36 cellular contexts compared by ENCODE assay signal in genomic region chr2:73250872-73251846, GRCh38. TPM values are rescaled to one million over a fixed set of nuclear protein-coding genes. Genes with fewer than 3 reads are reported as not detected.
DNase-seq lines count a peak whose midpoint lies in the region; ATAC-seq, FAIRE-seq and TF ChIP-seq lines count a peak whose summit lies in the region.
"Had no signal": no experiment of that assay in that cellular context is flagged by ENCODE, and none has a peak within 500 bp of the region (broad histone marks: within the 10 kb centered on the region; RNA-seq: fewer than 3 reads in every experiment).

No MANE protein-coding gene starts in this region.

- TF ChIP-seq CTCF in osteoblast (IDR thresholded peaks at IDR 0.05; ENCODE audit: extremely low read depth, low read depth, low read length) = no peak
- no peak for TF ChIP-seq CTCF in omental fat pad (IDR thresholded peaks at IDR 0.05)

- peak overlapping the region; percentile 36 for H3K27ac Mint-ChIP-seq in activated T-helper 17 cell treated with anti-CD3 and anti-CD28 coated beads, Interleukin-2, amount 50 U/mL, for 72 hours
- H3K27ac Mint-ChIP-seq: activated T-cell treated with anti-CD3 and anti-CD28 coated beads, Interleukin-2, amount 50 U/mL, for 72 hours had no signal

- no peaks in the 10 kb centered on the region for H3K4me1 ChIP-seq in osteoblast (ENCODE audit: insufficient read depth, low read length)
- H3K4me1 ChIP-seq: A549, colonic mucosa, esophagus muscularis mucosa, HAP-1, stomach, thyroid gland had no signal

- H3K36me3 ChIP-seq in osteoblast (ENCODE audit: insufficient read depth, low read length) = peaks cover 78% of the 10 kb centered on the region

- peaks cover 31% of the 10 kb centered on the region for H4K20me1 ChIP-seq in osteoblast (ENCODE audit: insufficient read depth, low read length)

- H3K4me3 Mint-ChIP-seq in activated T-helper 17 cell treated with anti-CD3 and anti-CD28 coated beads, Interleukin-2, amount 50 U/mL, for 72 hours = no peak overlapping the region
- H3K4me3 Mint-ChIP-seq: activated naive CD4-positive, alpha-beta T cell treated with anti-CD3 and anti-CD28 coated beads, Interleukin-2, amount 10 ng/mL, durations not matched to agents 7 days and 5 days; activated T-cell treated with anti-CD3 and anti-CD28 coated beads, Interleukin-2, amount 50 U/mL, for 72 hours; CD8-positive, alpha-beta memory T cell; neural crest cell; T-helper 17 cell had no signal

- H3K27me3 ChIP-seq in osteoblast (ENCODE audit: insufficient read depth, low read length) = no peaks in the 10 kb centered on the region
- H3K27me3 ChIP-seq: colonic mucosa, esophagus muscularis mucosa, foreskin keratinocyte, MG63, stomach, thyroid gland had no signal

- no peak for ATAC-seq in activated T-helper 17 cell treated with anti-CD3 and anti-CD28 coated beads, Interleukin-2, amount 50 U/mL, for 72 hours (replicated peaks)
- no peak for ATAC-seq in omental fat pad (ENCODE audit: low FRiP score)
- ATAC-seq: A549; activated T-cell treated with anti-CD3 and anti-CD28 coated beads, Interleukin-2, amount 50 U/mL, for 72 hours; foreskin keratinocyte; mucosa of descending colon; Right ventricle myocardium inferior; SK-N-SH treated with all-trans-retinoic acid at 6 μM for 48 hours; T-helper 17 cell had no signal

- H3K27me3 Mint-ChIP-seq in activated T-helper 17 cell treated with anti-CD3 and anti-CD28 coated beads, Interleukin-2, amount 50 U/mL, for 72 hours = no peaks in the 10 kb centered on the region
- H3K27me3 Mint-ChIP-seq: activated naive CD4-positive, alpha-beta T cell treated with anti-CD3 and anti-CD28 coated beads, Interleukin-2, amount 10 ng/mL, durations not matched to agents 7 days and 5 days; T-helper 17 cell had no signal

- H3K36me3 Mint-ChIP-seq in activated T-helper 17 cell treated with anti-CD3 and anti-CD28 coated beads, Interleukin-2, amount 50 U/mL, for 72 hours (ENCODE audit: low read depth) = peaks cover 93% of the 10 kb centered on the region

- FAIRE-seq in HTR-8/SVneo (lab: Jason Lieb, UNC) = no peak
- FAIRE-seq: A549, GM18507 had no signal

- H3K4me1 Mint-ChIP-seq in activated T-helper 17 cell treated with anti-CD3 and anti-CD28 coated beads, Interleukin-2, amount 50 U/mL, for 72 hours = peaks cover 4% of the 10 kb centered on the region
- H3K4me1 Mint-ChIP-seq: activated naive CD4-positive, alpha-beta T cell treated with anti-CD3 and anti-CD28 coated beads, Interleukin-2, amount 10 ng/mL, durations not matched to agents 7 days and 5 days; neural crest cell had no signal

- peaks cover 8% of the 10 kb centered on the region for H3K79me2 ChIP-seq in osteoblast (ENCODE audit: insufficient read depth, low read length)

- H3K9me3 ChIP-seq in osteoblast (ENCODE audit: low read depth, low read length) = no peaks in the 10 kb centered on the region
- H3K9me3 ChIP-seq: A549, colonic mucosa, esophagus muscularis mucosa, HAP-1, MG63, mucosa of descending colon, prostate gland, stomach, thyroid gland had no signal

- H2AFZ ChIP-seq in osteoblast (ENCODE audit: low read length) = no peak overlapping the region
- H2AFZ ChIP-seq: PC-9 had no signal

- H3K27ac ChIP-seq in osteoblast (ENCODE audit: low read depth, low read length) = no peak overlapping the region
- H3K27ac ChIP-seq: A549, colonic mucosa, esophagus muscularis mucosa, foreskin keratinocyte, PC-9, prostate gland, stomach, thyroid gland had no signal

- peak; percentile 77 for DNase-seq in NCI-H82 (lab: John Stamatoyannopoulos, UW)
- DNase-seq in NCI-H82 treated with DMSO at 0.1 percent for 48 hours (lab: John Stamatoyannopoulos, UW; ENCODE audit: unreplicated experiment) = no peak
- peak; percentile 82 for DNase-seq in D341Med (ENCODE audit: low spot score)
- DNase-seq in osteoblast (ENCODE audit: insufficient read length, low spot score, missing footprints) = peak; percentile 31
- DNase-seq in stimulated activated CD8-positive, alpha-beta memory T cell treated with anti-CD3 and anti-CD28 coated beads, Interleukin-4, amount 100 ng/mL, for 48 hours = no peak
- DNase-seq in omental fat pad (ENCODE audit: low spot score) = no peak
- no peak for DNase-seq in HTR-8/SVneo (ENCODE audit: insufficient read length, low spot score)
- DNase-seq: activated CD4-positive, alpha-beta T cell treated with anti-CD3 and anti-CD28 coated beads for 1 hour; activated naive CD4-positive, alpha-beta T cell treated with anti-CD3 and anti-CD28 coated beads, Interleukin-2, amount 10 ng/mL, durations not matched to agents 7 days and 5 days; activated T-cell treated with anti-CD3 and anti-CD28 coated beads, Interleukin-2, amount 50 U/mL, for 72 hours; CD8-positive, alpha-beta memory T cell; colonic mucosa; DND-41; foreskin keratinocyte; KBM-7; MG63; mucosa of descending colon; NCI-H1105 treated with DMSO at 0.1 percent for 48 hours; NCI-H1930; NCI-H446 treated with DMSO at 0.1 percent for 48 hours; NK-92 treated with Interleukin-12 subunit alpha and Interleukin-12 subunit beta, amount 100 ng/mL, for 24 hours; stomach; T-helper 17 cell; thyroid gland had no signal

- H3K4me2 ChIP-seq in osteoblast (ENCODE audit: insufficient read depth, low read length) = no peak overlapping the region
- H3K4me2 ChIP-seq: A549, PC-9 had no signal

- H3K4me3 ChIP-seq in osteoblast (ENCODE audit: insufficient read depth, low read length) = no peak overlapping the region
- H3K4me3 ChIP-seq: A549, colonic mucosa, esophagus muscularis mucosa, HAP-1, lung, MG63, mucosa of descending colon, PC-9, prostate gland, stomach, thyroid gland had no signal

- H3K9me3 Mint-ChIP-seq in activated T-helper 17 cell treated with anti-CD3 and anti-CD28 coated beads, Interleukin-2, amount 50 U/mL, for 72 hours = no peaks in the 10 kb centered on the region
- H3K9me3 Mint-ChIP-seq: activated naive CD4-positive, alpha-beta T cell treated with anti-CD3 and anti-CD28 coated beads, Interleukin-2, amount 10 ng/mL, durations not matched to agents 7 days and 5 days; activated T-cell treated with anti-CD3 and anti-CD28 coated beads, Interleukin-2, amount 50 U/mL, for 72 hours; CD8-positive, alpha-beta memory T cell; neural crest cell had no signal

RNA-seq across cellular contexts. Expression of gene CCT7, which starts 17.1 kb away (rescaled TPM):
- 100 to 1,000 TPM; 317 to 592 TPM for total RNA-seq in activated T-helper 17 cell treated with anti-CD3 and anti-CD28 coated beads, Interleukin-2, amount 50 U/mL, for 72 hours
- total RNA-seq in osteoblast (180 and 200 TPM in 2 replicates), omental fat pad (100 to 1,000 TPM; 187 to 208 (median 202) TPM)

RNA-seq across cellular contexts. Expression of gene PRADC1, which starts 18.1 kb away (rescaled TPM):
- 10 to 100 TPM in 1 of 2 donors, 1 to 10 TPM in 1; 10.0 to 16.0 TPM for total RNA-seq in activated T-helper 17 cell treated with anti-CD3 and anti-CD28 coated beads, Interleukin-2, amount 50 U/mL, for 72 hours
- total RNA-seq in osteoblast (11.2 and 15.9 TPM in 2 replicates), omental fat pad (10 to 100 TPM; 23.1 to 44.0 (median 38.5) TPM)

RNA-seq across cellular contexts. Expression of gene FBXO41, which starts 33.1 kb away (rescaled TPM):
- total RNA-seq in activated T-helper 17 cell treated with anti-CD3 and anti-CD28 coated beads, Interleukin-2, amount 50 U/mL, for 72 hours = 10 to 100 TPM; 32.2 to 36.3 TPM
- total RNA-seq in osteoblast = 0.29 and 0.36 TPM in 2 replicates
- 1 to 10 TPM; 1.1 to 3.1 (median 2.0) TPM for total RNA-seq in omental fat pad

RNA-seq across cellular contexts. Expression of gene SMYD5, which starts 37.1 kb away (rescaled TPM):
- 10 to 100 TPM; 36.5 to 37.6 TPM for total RNA-seq in activated T-helper 17 cell treated with anti-CD3 and anti-CD28 coated beads, Interleukin-2, amount 50 U/mL, for 72 hours
- total RNA-seq in osteoblast = 16.5 and 17.4 TPM in 2 replicates
- 10 to 100 TPM; 14.6 to 27.0 (median 14.9) TPM for total RNA-seq in omental fat pad

RNA-seq across cellular contexts. Expression of gene EGR4, which starts 42.2 kb away (rescaled TPM):
- total RNA-seq in activated T-helper 17 cell treated with anti-CD3 and anti-CD28 coated beads, Interleukin-2, amount 50 U/mL, for 72 hours = under 1 TPM; 0.11 to 0.29 TPM
- total RNA-seq in osteoblast (not detected in 2 replicates), omental fat pad (not detected)
- total RNA-seq: colonic mucosa, foreskin keratinocyte, lung, mucosa of descending colon, neural crest cell, PC-9, Right ventricle myocardium inferior, skeletal muscle tissue, stomach, thyroid gland had no signal

Comparison
In these comparisons a context has a peak if more than half of its experiments do, and no peak if none do; other contexts are left out.
1. DNase-seq: peak in NCI-H82 (single experiment), D341Med (single experiment) and osteoblast (single experiment); none in NCI-H82 treated with DMSO at 0.1 percent for 48 hours (single experiment), stimulated activated CD8-positive, alpha-beta memory T cell treated with anti-CD3 and anti-CD28 coated beads, Interleukin-4, amount 100 ng/mL, for 48 hours (single experiment), omental fat pad (single experiment) and HTR-8/SVneo (single experiment).
2. RNA of gene FBXO41, which starts 33.1 kb away (total RNA-seq): 32.2 to 36.3 TPM in activated T-helper 17 cell treated with anti-CD3 and anti-CD28 coated beads, Interleukin-2, amount 50 U/mL, for 72 hours; 1.1 to 3.1 TPM in omental fat pad and 0.29 to 0.36 TPM in osteoblast; every median in the first group is over 4 times any median in the second.